11 cellular contexts compared by ENCODE assay signal in genomic region chr1:204123376-204123775, GRCh38. TPM values are rescaled to one million over a fixed set of nuclear protein-coding genes. Genes with fewer than 3 reads are reported as not detected.
DNase-seq lines count a peak whose midpoint lies in the region; ATAC-seq, FAIRE-seq and TF ChIP-seq lines count a peak whose summit lies in the region.
"Had no signal": no experiment of that assay in that cellular context is flagged by ENCODE, and none has a peak within 500 bp of the region (broad histone marks: within the 10 kb centered on the region; RNA-seq: fewer than 3 reads in every experiment).

No MANE protein-coding gene starts in this region.

- POLR2A ChIA-PET in GM12878 (lab: Charles Lee) = no interaction called here

- TF ChIP-seq POLR2A in GM12878 (IDR thresholded peaks at IDR 0.05; ENCODE audit: low read depth, low read length) = no peak

- no peaks in the 10 kb centered on the region for H3K79me2 ChIP-seq in GM12878 (ENCODE audit: control insufficient read depth, insufficient read depth, low read length)

- no peaks in the 10 kb centered on the region for H3K9me3 Mint-ChIP-seq in HFFc6
- H3K9me3 Mint-ChIP-seq in T-helper 2 cell treated with Interferon-gamma antibody and Interleukin-4, amounts not matched to agents 5 μg/mL and 100 μg/mL, for 36 hours = no peaks in the 10 kb centered on the region
- H3K9me3 Mint-ChIP-seq: activated T-cell treated with anti-CD3 and anti-CD28 coated beads, Interleukin-2, amount 50 U/mL, for 72 hours; nephron had no signal

- no peak overlapping the region for H3K27ac Mint-ChIP-seq in HFFc6
- H3K27ac Mint-ChIP-seq in T-helper 2 cell treated with Interferon-gamma antibody and Interleukin-4, amounts not matched to agents 5 μg/mL and 100 μg/mL, for 36 hours = no peak overlapping the region
- H3K27ac Mint-ChIP-seq: activated T-cell treated with anti-CD3 and anti-CD28 coated beads, Interleukin-2, amount 50 U/mL, for 72 hours; nephron had no signal

- FAIRE-seq in GM12878 (lab: Jason Lieb, UNC) = no peak

- no peak for DNase-seq in AG10803 (ENCODE audit: low read depth)
- no peak for DNase-seq in HFFc6
- DNase-seq in GM12878 (ENCODE audit: low read depth, low spot score) = no peak
- no peak for DNase-seq in left lung
- no peak for DNase-seq in T-helper 2 cell treated with Interferon-gamma antibody and Interleukin-4, amounts not matched to agents 5 μg/mL and 100 μg/mL, for 36 hours (ENCODE audit: low spot score)
- DNase-seq in dedifferentiated amniotic fluid mesenchymal stem cell (ENCODE audit: extremely low spot score) = no peak
- DNase-seq in mucosa of gallbladder (ENCODE audit: low spot score) = no peak
- DNase-seq in UCSD-AML1 (lab: John Stamatoyannopoulos, UW; ENCODE audit: unreplicated experiment) = no peak
- DNase-seq: activated T-cell treated with anti-CD3 and anti-CD28 coated beads, Interleukin-2, amount 50 U/mL, for 72 hours; SIG-M5 had no signal

- SMC1A ChIA-PET in GM12878 (lab: Charles Lee; ENCODE audit: uncharacterized antibody, unreplicated experiment) = interaction anchor here (0.5 kb wide), 1 partner anchor 90 kb away, joined by 3 read pairs; no protein-coding TSS in a partner anchor

- H3K4me3 Mint-ChIP-seq in HFFc6 = no peak overlapping the region
- no peak overlapping the region for H3K4me3 Mint-ChIP-seq in T-helper 2 cell treated with Interferon-gamma antibody and Interleukin-4, amounts not matched to agents 5 μg/mL and 100 μg/mL, for 36 hours
- H3K4me3 Mint-ChIP-seq: activated T-cell treated with anti-CD3 and anti-CD28 coated beads, Interleukin-2, amount 50 U/mL, for 72 hours; nephron had no signal

- peaks cover 5% of the 10 kb centered on the region for H3K36me3 Mint-ChIP-seq in HFFc6 (ENCODE audit: low read depth)
- no peaks in the 10 kb centered on the region for H3K36me3 Mint-ChIP-seq in T-helper 2 cell treated with Interferon-gamma antibody and Interleukin-4, amounts not matched to agents 5 μg/mL and 100 μg/mL, for 36 hours (ENCODE audit: low read depth)

- H3K27me3 ChIP-seq in GM12878 (replicated peaks in 1 of 2; ENCODE audit: control insufficient read depth in 2 of 2, insufficient read depth in 2 of 2, low read length in 1 of 2) (no peaks in the 10 kb centered on the region; a peak in 2 of 4 replicates), left lung (no peaks in the 10 kb centered on the region)

- ATAC-seq in GM12878 (peak; percentile 53; the same call in 2 of the 3 replicates), left lung (peak; percentile 27)

- H3K4me3 ChIP-seq in AG10803 (ENCODE audit: low read length) (no peak overlapping the region), GM12878 (no peak overlapping the region), left lung (no peak overlapping the region)

- BruUV-seq in GM12878 (replicated peaks; lab: Mats Ljungman, UMichigan) = no TSS peak

- H4K20me1 ChIP-seq in GM12878 (ENCODE audit: control insufficient read depth, insufficient read depth) = no peaks in the 10 kb centered on the region

- peaks cover 2% of the 10 kb centered on the region; the same call in 1 of the 2 replicates for H3K27me3 Mint-ChIP-seq in HFFc6 (ENCODE audit: insufficient read depth)
- H3K27me3 Mint-ChIP-seq in T-helper 2 cell treated with Interferon-gamma antibody and Interleukin-4, amounts not matched to agents 5 μg/mL and 100 μg/mL, for 36 hours (ENCODE audit: low read depth) = no peaks in the 10 kb centered on the region

- H3K27ac ChIP-seq in GM12878 (ENCODE audit: control insufficient read depth, insufficient read depth) = no peak overlapping the region
- peak overlapping the region in 1 of 2 donors; percentile 18 for H3K27ac ChIP-seq in left lung

- TF ChIP-seq CTCF in AG10803 (conservative IDR thresholded peaks at IDR 0.05; ENCODE audit: low read length) (peak; percentile 29), HFFc6 (IDR thresholded peaks at IDR 0.05) (peak; percentile 74), GM12878 (IDR thresholded peaks at IDR 0.05 in 2 of 3, conservative IDR thresholded peaks at IDR 0.05 in 1 of 3; ENCODE audit: control insufficient read depth in 2 of 3, extremely low read depth in 1 of 3, insufficient read depth in 1 of 3, low read depth in 3 of 3, low read length in 3 of 3) (0 out of 6 replicates have a peak, but pooled peaks of 2 of the 3 experiments have one; percentile 10 to 19), left lung (IDR thresholded peaks at IDR 0.05) (peak in 1 of 2 donors; percentile 32)

- TF ChIP-seq RAD21 in GM12878 (IDR thresholded peaks at IDR 0.05; ENCODE audit: insufficient read depth, low read depth, low read length) = no peak

- H3K9ac ChIP-seq in GM12878 (ENCODE audit: control insufficient read depth, insufficient read depth, low read length) = no peak overlapping the region

- intact Hi-C loops in GM12878 (cut with micrococcal nuclease; ENCODE audit: unreplicated experiment) = no loop called here
- intact Hi-C loops in left lung (cut with DNase I) = loop anchor here (10.0 kb wide), 2 partner anchors 49 to 249 kb away; partner anchors contain the start of gene SOX13 (in 1 of the 2)

- WGBS in GM12878 (ENCODE audit: insufficient coverage, insufficient replicate concordance, low lambda C conversion rate, missing lambda C conversion rate) = 45% methylated on average over 9 of the region's 9 CpGs

- H3K4me1 Mint-ChIP-seq in HFFc6 (ENCODE audit: low read depth) = peaks cover 15% of the 10 kb centered on the region
- no peaks in the 10 kb centered on the region for H3K4me1 Mint-ChIP-seq in T-helper 2 cell treated with Interferon-gamma antibody and Interleukin-4, amounts not matched to agents 5 μg/mL and 100 μg/mL, for 36 hours (ENCODE audit: low read depth)

- RAD21 ChIA-PET in GM12878 (lab: Charles Lee; ENCODE audit: unreplicated experiment) = no interaction called here

- no peak overlapping the region for H2AFZ ChIP-seq in GM12878 (ENCODE audit: control insufficient read depth, low read depth, low read length)

- in situ Hi-C loops in GM12878 (cut with MboI) = no loop called here

- CTCF ChIA-PET in GM12878 (lab: Yijun Ruan, JAX) = interaction anchor here (1.2 to 2.0 kb wide), 2 partner anchors 251 to 252 kb away, joined by 4 to 7 read pairs; no protein-coding TSS in a partner anchor

- no peaks in the 10 kb centered on the region for H3K4me1 ChIP-seq in GM12878 (ENCODE audit: control insufficient read depth, insufficient read depth, low read length)
- H3K4me1 ChIP-seq in left lung = peaks cover 0 to 20% of the 10 kb centered on the region in 2 donors

- no peak for TF ChIP-seq EP300 in GM12878 (IDR thresholded peaks at IDR 0.05; ENCODE audit: borderline replicate concordance in 1 of 2, control insufficient read depth in 1 of 2, low read depth in 2 of 2, low read length in 2 of 2)

- H3K4me2 ChIP-seq in GM12878 (ENCODE audit: control insufficient read depth, insufficient read depth) = no peak overlapping the region

- H3K9me3 ChIP-seq in GM12878 (replicated peaks; ENCODE audit: control insufficient read depth, insufficient read depth, low read length) (no peaks in the 10 kb centered on the region), left lung (no peaks in the 10 kb centered on the region)

- H3K36me3 ChIP-seq in GM12878 (ENCODE audit: control insufficient read depth in 2 of 2, insufficient read depth in 2 of 2, low read length in 1 of 2) (no peaks in the 10 kb centered on the region), left lung (peaks cover 0 to 68% of the 10 kb centered on the region in 2 donors)

RNA-seq across cellular contexts. Expression of gene ETNK2, which starts 28.5 kb away (rescaled TPM):
- 1 to 10 TPM; 3.1 to 6.3 (median 3.9) TPM for total RNA-seq in HFFc6 (2021; fragmentation: NEBNext Ultra II Directional; extraction: Animal tissue kit (Norgen Biotek cat#: 25700))
- total RNA-seq in GM12878 (2013; cell fraction: nucleolus; rRNA removed) = not detected in 2 replicates
- not detected in 2 replicates for total RNA-seq in GM12878 (2014; rRNA removed)
- not detected in 2 replicates for total RNA-seq in GM12878 (2014; rRNA removed; fragmentation: Illumina TruSeq; extraction: Trizol)
- total RNA-seq in GM12878 (2021) = not detected in 2 replicates
- not detected for polyA plus RNA-seq in GM12878 (2011; ENCODE audit: low read depth)
- polyA plus RNA-seq in GM12878 (2011; rRNA removed) = 0.14 TPM in 1 of 2 replicates, not detected in the other
- polyA plus RNA-seq in GM12878 (2011; cell fraction: cytosol; rRNA removed) = 0.08 and 0.27 TPM in 2 replicates
- polyA plus RNA-seq in GM12878 (2011; cell fraction: nucleus; rRNA removed) = 0.13 TPM in 1 of 2 replicates, not detected in the other
- 0.07 TPM in 1 of 2 replicates, not detected in the other for polyA plus RNA-seq in GM12878 (2012)
- not detected in 2 replicates for polyA plus RNA-seq in GM12878 (2014; fragmentation: Illumina TruSeq; extraction: Trizol)
- not detected for polyA plus RNA-seq in GM12878 (2014; fragmentation: Nextera tagmentation; extraction: Ambion mirVana)
- not detected in 2 replicates for polyA plus RNA-seq in GM12878 (2014; rRNA removed)
- not detected for polyA plus RNA-seq in GM12878 (2016; fragmentation: Nextera tagmentation; extraction: Ambion mirVana)
- 0.10 and 0.22 TPM in 2 replicates for polyA minus RNA-seq in GM12878 (2011; rRNA and poly(A)+ RNA removed)
- not detected in 2 replicates for polyA minus RNA-seq in GM12878 (2011; cell fraction: cytosol; rRNA and poly(A)+ RNA removed)
- polyA minus RNA-seq in GM12878 (2011; cell fraction: nucleus; rRNA and poly(A)+ RNA removed) = not detected in 2 replicates
- 1 to 10 TPM; 2.6 to 6.4 TPM for total RNA-seq in left lung
- total RNA-seq in mucosa of gallbladder = 5.3 TPM

RNA-seq across cellular contexts. Expression of gene REN, which starts 42.8 kb away (rescaled TPM):
- total RNA-seq in HFFc6 (2021; fragmentation: NEBNext Ultra II Directional; extraction: Animal tissue kit (Norgen Biotek cat#: 25700)) = under 1 TPM in 5 of 6 experiments, not detected in 1; 0.17 to 0.39 (median 0.34) TPM
- total RNA-seq in GM12878 (2013; cell fraction: nucleolus; rRNA removed) = not detected in 2 replicates
- total RNA-seq in GM12878 (2014; rRNA removed) = not detected in 2 replicates
- total RNA-seq in GM12878 (2014; rRNA removed; fragmentation: Illumina TruSeq; extraction: Trizol) = not detected in 2 replicates
- not detected in 2 replicates for total RNA-seq in GM12878 (2021)
- not detected for polyA plus RNA-seq in GM12878 (2011; ENCODE audit: low read depth)
- not detected in 2 replicates for polyA plus RNA-seq in GM12878 (2011; rRNA removed)
- polyA plus RNA-seq in GM12878 (2011; cell fraction: cytosol; rRNA removed) = not detected in 2 replicates
- not detected in 2 replicates for polyA plus RNA-seq in GM12878 (2011; cell fraction: nucleus; rRNA removed)
- polyA plus RNA-seq in GM12878 (2012) = not detected in 2 replicates
- polyA plus RNA-seq in GM12878 (2014; fragmentation: Illumina TruSeq; extraction: Trizol) = not detected in 2 replicates
- polyA plus RNA-seq in GM12878 (2014; fragmentation: Nextera tagmentation; extraction: Ambion mirVana) = not detected
- not detected in 2 replicates for polyA plus RNA-seq in GM12878 (2014; rRNA removed)
- not detected for polyA plus RNA-seq in GM12878 (2016; fragmentation: Nextera tagmentation; extraction: Ambion mirVana)
- polyA minus RNA-seq in GM12878 (2011; rRNA and poly(A)+ RNA removed) = not detected in 2 replicates
- polyA minus RNA-seq in GM12878 (2011; cell fraction: cytosol; rRNA and poly(A)+ RNA removed) = not detected in 2 replicates
- polyA minus RNA-seq in GM12878 (2011; cell fraction: nucleus; rRNA and poly(A)+ RNA removed) = not detected in 2 replicates
- total RNA-seq in left lung = 1 to 10 TPM in 1 of 2 donors, under 1 TPM in 1; 0.18 to 2.4 TPM
- total RNA-seq in mucosa of gallbladder = not detected
- total RNA-seq: activated T-cell treated with anti-CD3 and anti-CD28 coated beads, Interleukin-2, amount 50 U/mL, for 72 hours had no signal

RNA-seq across cellular contexts. Expression of gene SOX13, which starts 50.5 kb away (rescaled TPM):
- total RNA-seq in HFFc6 (2021; fragmentation: NEBNext Ultra II Directional; extraction: Animal tissue kit (Norgen Biotek cat#: 25700)) = 10 to 100 TPM in 5 of 6 experiments, 1 to 10 TPM in 1; 9.9 to 13.5 (median 11.1) TPM
- total RNA-seq in GM12878 (2013; cell fraction: nucleolus; rRNA removed) = 0.13 and 0.17 TPM in 2 replicates
- total RNA-seq in GM12878 (2014; rRNA removed) (not detected in 2 replicates), GM12878 (2014; rRNA removed; fragmentation: Illumina TruSeq; extraction: Trizol) (not detected in 2 replicates), GM12878 (2021) (0.27 and 0.31 TPM in 2 replicates), left lung (10 to 100 TPM; 41.7 to 45.0 TPM), mucosa of gallbladder (76.3 TPM)
- polyA plus RNA-seq in GM12878 (2011; ENCODE audit: low read depth) = not detected
- polyA plus RNA-seq in GM12878 (2011; rRNA removed) (0.10 and 0.11 TPM in 2 replicates), GM12878 (2014; fragmentation: Illumina TruSeq; extraction: Trizol) (not detected in 2 replicates), GM12878 (2014; fragmentation: Nextera tagmentation; extraction: Ambion mirVana) (not detected), GM12878 (2014; rRNA removed) (not detected in 2 replicates), GM12878 (2016; fragmentation: Nextera tagmentation; extraction: Ambion mirVana) (under 1 TPM in 1 of 2 experiments, not detected in 1; 0.04 TPM)
- 0.05 and 0.07 TPM in 2 replicates for polyA plus RNA-seq in GM12878 (2011; cell fraction: cytosol; rRNA removed)
- polyA plus RNA-seq in GM12878 (2011; cell fraction: nucleus; rRNA removed) = 0.15 and 0.54 TPM in 2 replicates
- polyA plus RNA-seq in GM12878 (2012) = 0.08 and 0.13 TPM in 2 replicates
- 0.10 and 0.15 TPM in 2 replicates for polyA minus RNA-seq in GM12878 (2011; rRNA and poly(A)+ RNA removed)
- polyA minus RNA-seq in GM12878 (2011; cell fraction: cytosol; rRNA and poly(A)+ RNA removed) = 0.83 and 0.94 TPM in 2 replicates
- 0.24 TPM in 1 of 2 replicates, not detected in the other for polyA minus RNA-seq in GM12878 (2011; cell fraction: nucleus; rRNA and poly(A)+ RNA removed)

Comparison
In these comparisons a context has a peak if more than half of its experiments do, and no peak if none do; other contexts are left out.
1. RNA of gene SOX13, which starts 50.5 kb away (total RNA-seq): 76.3 TPM in mucosa of gallbladder (single experiment), 41.7 to 45.0 TPM in left lung and 9.9 to 13.5 TPM in HFFc6; 0.13 to 0.31 TPM in GM12878; every median in the first group is over 4 times any median in the second.